ENCODE assay signal across 1 cellular context in genomic region chr9:116390306-116391228, GRCh38.
TF ChIP-seq lines count a peak whose summit lies in the region.

No MANE protein-coding gene starts in this region.

TF ChIP-seq in K562, 482 proteins besides CTCF, POLR2A, EP300 and RAD21 (continued from another document and continues in another):
- TF ChIP-seq TSHZ1 (CRISPR knock-in tag; IDR thresholded peaks at IDR 0.05) (peak; percentile 11; the same call in 1 of the 2 replicates), SIRT6 (IDR thresholded peaks at IDR 0.05; ENCODE audit: low read depth, low read length) (no peak), BACH1 (tag; IDR thresholded peaks at IDR 0.05) (no peak), RHOXF2B (CRISPR knock-in tag; conservative IDR thresholded peaks at IDR 0.05) (no peak), SLC30A9 (CRISPR knock-in tag; IDR thresholded peaks at IDR 0.05) (no peak), PHTF2 (CRISPR knock-in tag; IDR thresholded peaks at IDR 0.05) (no peak), TGIF2 (CRISPR knock-in tag; IDR thresholded peaks at IDR 0.05) (no peak), HMGXB4 (CRISPR knock-in tag; IDR thresholded peaks at IDR 0.05) (no peak), ILF3 (IDR thresholded peaks at IDR 0.05; ENCODE audit: borderline replicate concordance) (no peak), MAFG (tag; conservative IDR thresholded peaks at IDR 0.05) (0 out of 2 replicates have a peak, but pooled peaks have one; percentile 9), HMGN3 (IDR thresholded peaks at IDR 0.05; ENCODE audit: borderline replicate concordance, extremely low read depth, insufficient read length, low read depth, low read length) (no peak), BRF2 (IDR thresholded peaks at IDR 0.05; ENCODE audit: borderline replicate concordance, insufficient read depth, insufficient read length) (no peak), JUN (IDR thresholded peaks at IDR 0.05; ENCODE audit: borderline replicate concordance, low read depth, low read length) (no peak), JUN (CRISPR knock-in tag; IDR thresholded peaks at IDR 0.05; ENCODE audit: borderline replicate concordance) (no peak), NCOR1 (IDR thresholded peaks at IDR 0.05) (no peak), PTTG1 (tag; IDR thresholded peaks at IDR 0.05; ENCODE audit: low read depth) (0 out of 2 replicates have a peak, but pooled peaks have one; percentile 11), BRCA1 (IDR thresholded peaks at IDR 0.05) (no peak), BRCA1 (CRISPR knock-in tag; IDR thresholded peaks at IDR 0.05) (no peak), TAF1 (IDR thresholded peaks at IDR 0.05; ENCODE audit: control insufficient read depth, extremely low read depth, insufficient read depth, low read length, severe bottlenecking) (no peak), ZBTB26 (CRISPR knock-in tag; IDR thresholded peaks at IDR 0.05) (no peak), ZNF311 (CRISPR knock-in tag; IDR thresholded peaks at IDR 0.05) (no peak), HCFC1 (IDR thresholded peaks at IDR 0.05; ENCODE audit: low read depth, low read length) (no peak), TCF7 (IDR thresholded peaks at IDR 0.05; ENCODE audit: borderline replicate concordance) (no peak), CTCFL (IDR thresholded peaks at IDR 0.05; ENCODE audit: borderline replicate concordance, insufficient read depth, low read depth, low read length, poor library complexity, severe bottlenecking) (no peak), ZNF589 (CRISPR knock-in tag; IDR thresholded peaks at IDR 0.05; ENCODE audit: low read depth) (peak; percentile 37; the same call in 1 of the 2 replicates)
- TF ChIP-seq, protein P1, sequence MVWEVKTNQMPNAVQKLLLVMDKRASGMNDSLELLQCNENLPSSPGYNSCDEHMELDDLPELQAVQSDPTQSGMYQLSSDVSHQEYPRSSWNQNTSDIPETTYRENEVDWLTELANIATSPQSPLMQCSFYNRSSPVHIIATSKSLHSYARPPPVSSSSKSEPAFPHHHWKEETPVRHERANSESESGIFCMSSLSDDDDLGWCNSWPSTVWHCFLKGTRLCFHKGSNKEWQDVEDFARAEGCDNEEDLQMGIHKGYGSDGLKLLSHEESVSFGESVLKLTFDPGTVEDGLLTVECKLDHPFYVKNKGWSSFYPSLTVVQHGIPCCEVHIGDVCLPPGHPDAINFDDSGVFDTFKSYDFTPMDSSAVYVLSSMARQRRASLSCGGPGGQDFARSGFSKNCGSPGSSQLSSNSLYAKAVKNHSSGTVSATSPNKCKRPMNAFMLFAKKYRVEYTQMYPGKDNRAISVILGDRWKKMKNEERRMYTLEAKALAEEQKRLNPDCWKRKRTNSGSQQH (CRISPR knock-in tag; IDR thresholded peaks at IDR 0.05), result no peak
- TF ChIP-seq, protein P2, sequence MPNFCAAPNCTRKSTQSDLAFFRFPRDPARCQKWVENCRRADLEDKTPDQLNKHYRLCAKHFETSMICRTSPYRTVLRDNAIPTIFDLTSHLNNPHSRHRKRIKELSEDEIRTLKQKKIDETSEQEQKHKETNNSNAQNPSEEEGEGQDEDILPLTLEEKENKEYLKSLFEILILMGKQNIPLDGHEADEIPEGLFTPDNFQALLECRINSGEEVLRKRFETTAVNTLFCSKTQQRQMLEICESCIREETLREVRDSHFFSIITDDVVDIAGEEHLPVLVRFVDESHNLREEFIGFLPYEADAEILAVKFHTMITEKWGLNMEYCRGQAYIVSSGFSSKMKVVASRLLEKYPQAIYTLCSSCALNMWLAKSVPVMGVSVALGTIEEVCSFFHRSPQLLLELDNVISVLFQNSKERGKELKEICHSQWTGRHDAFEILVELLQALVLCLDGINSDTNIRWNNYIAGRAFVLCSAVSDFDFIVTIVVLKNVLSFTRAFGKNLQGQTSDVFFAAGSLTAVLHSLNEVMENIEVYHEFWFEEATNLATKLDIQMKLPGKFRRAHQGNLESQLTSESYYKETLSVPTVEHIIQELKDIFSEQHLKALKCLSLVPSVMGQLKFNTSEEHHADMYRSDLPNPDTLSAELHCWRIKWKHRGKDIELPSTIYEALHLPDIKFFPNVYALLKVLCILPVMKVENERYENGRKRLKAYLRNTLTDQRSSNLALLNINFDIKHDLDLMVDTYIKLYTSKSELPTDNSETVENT (CRISPR knock-in tag; IDR thresholded peaks at IDR 0.05), result no peak
- TF ChIP-seq, protein P3, sequence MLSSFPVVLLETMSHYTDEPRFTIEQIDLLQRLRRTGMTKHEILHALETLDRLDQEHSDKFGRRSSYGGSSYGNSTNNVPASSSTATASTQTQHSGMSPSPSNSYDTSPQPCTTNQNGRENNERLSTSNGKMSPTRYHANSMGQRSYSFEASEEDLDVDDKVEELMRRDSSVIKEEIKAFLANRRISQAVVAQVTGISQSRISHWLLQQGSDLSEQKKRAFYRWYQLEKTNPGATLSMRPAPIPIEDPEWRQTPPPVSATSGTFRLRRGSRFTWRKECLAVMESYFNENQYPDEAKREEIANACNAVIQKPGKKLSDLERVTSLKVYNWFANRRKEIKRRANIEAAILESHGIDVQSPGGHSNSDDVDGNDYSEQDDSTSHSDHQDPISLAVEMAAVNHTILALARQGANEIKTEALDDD (IDR thresholded peaks at IDR 0.05), result no peak
- TF ChIP-seq, protein P4, sequence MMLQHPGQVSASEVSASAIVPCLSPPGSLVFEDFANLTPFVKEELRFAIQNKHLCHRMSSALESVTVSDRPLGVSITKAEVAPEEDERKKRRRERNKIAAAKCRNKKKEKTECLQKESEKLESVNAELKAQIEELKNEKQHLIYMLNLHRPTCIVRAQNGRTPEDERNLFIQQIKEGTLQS (IDR thresholded peaks at IDR 0.05), result no peak
- TF ChIP-seq, protein P4 (CRISPR knock-in tag; conservative IDR thresholded peaks at IDR 0.05), result no peak
- TF ChIP-seq, protein P5, sequence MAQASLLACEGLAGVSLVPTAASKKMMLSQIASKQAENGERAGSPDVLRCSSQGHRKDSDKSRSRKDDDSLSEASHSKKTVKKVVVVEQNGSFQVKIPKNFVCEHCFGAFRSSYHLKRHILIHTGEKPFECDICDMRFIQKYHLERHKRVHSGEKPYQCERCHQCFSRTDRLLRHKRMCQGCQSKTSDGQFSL (CRISPR knock-in tag; IDR thresholded peaks at IDR 0.05), result 0 out of 2 replicates have a peak, but pooled peaks have one; percentile 43
- TF ChIP-seq, protein P5 (tag; IDR thresholded peaks at IDR 0.05), result no peak
- TF ChIP-seq, protein P6, sequence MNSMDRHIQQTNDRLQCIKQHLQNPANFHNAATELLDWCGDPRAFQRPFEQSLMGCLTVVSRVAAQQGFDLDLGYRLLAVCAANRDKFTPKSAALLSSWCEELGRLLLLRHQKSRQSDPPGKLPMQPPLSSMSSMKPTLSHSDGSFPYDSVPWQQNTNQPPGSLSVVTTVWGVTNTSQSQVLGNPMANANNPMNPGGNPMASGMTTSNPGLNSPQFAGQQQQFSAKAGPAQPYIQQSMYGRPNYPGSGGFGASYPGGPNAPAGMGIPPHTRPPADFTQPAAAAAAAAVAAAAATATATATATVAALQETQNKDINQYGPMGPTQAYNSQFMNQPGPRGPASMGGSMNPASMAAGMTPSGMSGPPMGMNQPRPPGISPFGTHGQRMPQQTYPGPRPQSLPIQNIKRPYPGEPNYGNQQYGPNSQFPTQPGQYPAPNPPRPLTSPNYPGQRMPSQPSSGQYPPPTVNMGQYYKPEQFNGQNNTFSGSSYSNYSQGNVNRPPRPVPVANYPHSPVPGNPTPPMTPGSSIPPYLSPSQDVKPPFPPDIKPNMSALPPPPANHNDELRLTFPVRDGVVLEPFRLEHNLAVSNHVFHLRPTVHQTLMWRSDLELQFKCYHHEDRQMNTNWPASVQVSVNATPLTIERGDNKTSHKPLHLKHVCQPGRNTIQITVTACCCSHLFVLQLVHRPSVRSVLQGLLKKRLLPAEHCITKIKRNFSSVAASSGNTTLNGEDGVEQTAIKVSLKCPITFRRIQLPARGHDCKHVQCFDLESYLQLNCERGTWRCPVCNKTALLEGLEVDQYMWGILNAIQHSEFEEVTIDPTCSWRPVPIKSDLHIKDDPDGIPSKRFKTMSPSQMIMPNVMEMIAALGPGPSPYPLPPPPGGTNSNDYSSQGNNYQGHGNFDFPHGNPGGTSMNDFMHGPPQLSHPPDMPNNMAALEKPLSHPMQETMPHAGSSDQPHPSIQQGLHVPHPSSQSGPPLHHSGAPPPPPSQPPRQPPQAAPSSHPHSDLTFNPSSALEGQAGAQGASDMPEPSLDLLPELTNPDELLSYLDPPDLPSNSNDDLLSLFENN (IDR thresholded peaks at IDR 0.05; ENCODE audit: low read depth in 2 of 2, low read length in 2 of 2), result no peak
